20 cellular contexts compared by ENCODE assay signal in genomic region chr1:171403396-171403795, GRCh38.
A peak's percentile ranks its signal among the peaks of the same experiment; 100 is the strongest.
DNase-seq lines count a peak whose midpoint lies in the region; ATAC-seq, FAIRE-seq and TF ChIP-seq lines count a peak whose summit lies in the region.
"Had no signal": no experiment of that assay in that cellular context is flagged by ENCODE, and none has a peak within 500 bp of the region (broad histone marks: within the 10 kb centered on the region; RNA-seq: fewer than 3 reads in every experiment).

No MANE protein-coding gene starts in this region.

- H4K5ac ChIP-seq in H1 (ENCODE audit: insufficient read length, low read depth, low read length), result no peak overlapping the region

- no peaks in the 10 kb centered on the region for H3K79me2 ChIP-seq in H1 (ENCODE audit: control insufficient read depth in 1 of 2, insufficient read depth in 2 of 2, low read length in 2 of 2)
- no peaks in the 10 kb centered on the region for H3K79me2 ChIP-seq in osteoblast (ENCODE audit: insufficient read depth, low read length)

- no peak overlapping the region for H3K4ac ChIP-seq in H1 (replicated peaks; ENCODE audit: insufficient read length, low read depth, low read length)

- H3K27ac ChIP-seq in Panc1 (ENCODE audit: low read length), result no peak overlapping the region
- no peak overlapping the region for H3K27ac ChIP-seq in H1 (ENCODE audit: low read depth, low read length)
- H3K27ac ChIP-seq in osteoblast (ENCODE audit: low read depth, low read length), result no peak overlapping the region
- no peak overlapping the region for H3K27ac ChIP-seq in colonic mucosa
- H3K27ac ChIP-seq: BLaER1 treated with 17β-estradiol and CSF1 and Interleukin-3, amounts not matched to agents 10 nM and 100 nM; dorsolateral prefrontal cortex; SJSA1 had no signal

- H2AFZ ChIP-seq in H1 (ENCODE audit: low read length) (no peak overlapping the region), osteoblast (ENCODE audit: low read length) (peak overlapping the region; percentile 83)

- H3K27me3 ChIP-seq in Panc1 (ENCODE audit: control insufficient read depth, insufficient read depth, low read length) (no peaks in the 10 kb centered on the region), H1 (replicated peaks in 1 of 4; ENCODE audit: control insufficient read depth in 3 of 4, extremely low read depth in 1 of 4, insufficient read depth in 3 of 4, low read length in 3 of 4) (no peaks in the 10 kb centered on the region), osteoblast (ENCODE audit: insufficient read depth, low read length) (no peaks in the 10 kb centered on the region), colonic mucosa (no peaks in the 10 kb centered on the region)
- H3K27me3 ChIP-seq: BLaER1 treated with 17β-estradiol and CSF1 and Interleukin-3, amounts not matched to agents 10 nM and 100 nM; dorsolateral prefrontal cortex; SJSA1 had no signal

- H3K9me3 ChIP-seq in Panc1 (ENCODE audit: control insufficient read depth, insufficient read depth, low read depth, low read length), result no peaks in the 10 kb centered on the region
- H3K9me3 ChIP-seq in H1 (ENCODE audit: insufficient read depth in 2 of 2, low read depth in 1 of 2, low read length in 1 of 2), result no peaks in the 10 kb centered on the region
- H3K9me3 ChIP-seq in osteoblast (ENCODE audit: low read depth, low read length), result no peaks in the 10 kb centered on the region
- H3K9me3 ChIP-seq in colonic mucosa, result no peaks in the 10 kb centered on the region
- H3K9me3 ChIP-seq: SJSA1 had no signal

- no peak for TF ChIP-seq RAD21 in H1 (IDR thresholded peaks at IDR 0.05 in 1 of 2, conservative IDR thresholded peaks at IDR 0.05 in 1 of 2; ENCODE audit: low read depth in 2 of 2, low read length in 2 of 2)

- H2BK120ac ChIP-seq in H1 (replicated peaks; ENCODE audit: low read depth, low read length), result no peak overlapping the region

- no peak for FAIRE-seq in GM12891 (lab: Jason Lieb, UNC)
- no peak for FAIRE-seq in H1 (lab: Jason Lieb, UNC)
- FAIRE-seq: GM18507, HTR-8/SVneo, kidney had no signal

- no peak overlapping the region for H3K4me2 ChIP-seq in H1 (ENCODE audit: insufficient read depth in 1 of 2, low read depth in 2 of 2, low read length in 2 of 2)
- peak overlapping the region; percentile 17 for H3K4me2 ChIP-seq in osteoblast (ENCODE audit: insufficient read depth, low read length)
- H3K4me2 ChIP-seq: BLaER1 treated with 17β-estradiol and CSF1 and Interleukin-3, amounts not matched to agents 10 nM and 100 nM had no signal

- no peak for TF ChIP-seq EP300 in H1 (IDR thresholded peaks at IDR 0.05; ENCODE audit: borderline replicate concordance in 1 of 2, low read depth in 2 of 2, low read length in 2 of 2)

- no peak overlapping the region for H2AK5ac ChIP-seq in H1 (ENCODE audit: low read depth, low read length)

- CTCF ChIA-PET in Panc1 (lab: Charles Lee), result interaction anchor here (0.6 kb wide), 1 partner anchor 17 kb away, joined by 3 read pairs; no protein-coding TSS in a partner anchor
- CTCF ChIA-PET in H1 (lab: Charles Lee; ENCODE audit: partially characterized antibody), result interaction anchor here (0.9 to 4.3 kb wide), 17 partner anchors 8 to 322 kb away, joined by 3 to 18 read pairs (median 6); partner anchors contain the start of gene PRRC2C

- no peak overlapping the region for H3K14ac ChIP-seq in H1 (ENCODE audit: insufficient read length)

- H3K36me3 ChIP-seq in Panc1 (ENCODE audit: control insufficient read depth, insufficient read depth, low read length) (no peaks in the 10 kb centered on the region), H1 (ENCODE audit: control insufficient read depth in 2 of 4, insufficient read depth in 4 of 4, low read length in 3 of 4) (no peaks in the 10 kb centered on the region), osteoblast (ENCODE audit: insufficient read depth, low read length) (no peaks in the 10 kb centered on the region), colonic mucosa (no peaks in the 10 kb centered on the region)
- H3K36me3 ChIP-seq: BLaER1 treated with 17β-estradiol and CSF1 and Interleukin-3, amounts not matched to agents 10 nM and 100 nM; SJSA1 had no signal

- POLR2A ChIA-PET in Panc1 (lab: Charles Lee), result no interaction called here
- POLR2A ChIA-PET in H1 (lab: Charles Lee; ENCODE audit: partially characterized antibody), result interaction anchor here (0.9 to 1.5 kb wide), 3 partner anchors 19 to 31 kb away, joined by 3 read pairs; no protein-coding TSS in a partner anchor

- no peak overlapping the region for H3K18ac ChIP-seq in H1 (ENCODE audit: extremely low read depth, low read length)

- H3K9ac ChIP-seq in H1 (replicated peaks in 1 of 4; ENCODE audit: extremely low read depth in 1 of 4, low read depth in 3 of 4, low read length in 3 of 4) (no peak overlapping the region), colonic mucosa (ENCODE audit: low read depth in 2 of 2, low read length in 2 of 2) (no peak overlapping the region)
- H3K9ac ChIP-seq: BLaER1 treated with 17β-estradiol and CSF1 and Interleukin-3, amounts not matched to agents 10 nM and 100 nM had no signal

- BruUV-seq in Panc1 (replicated peaks; lab: Mats Ljungman, UMichigan), result no TSS peak

- no peak overlapping the region for H2BK5ac ChIP-seq in H1 (ENCODE audit: low read depth, low read length)

- H2BK12ac ChIP-seq in H1 (ENCODE audit: low read depth, low read length), result no peak overlapping the region

- no peak overlapping the region for H2BK20ac ChIP-seq in H1 (ENCODE audit: low read length)

- no peak for DNase-seq in GM12891 (ENCODE audit: insufficient read length, low spot score)
- DNase-seq in Panc1 (ENCODE audit: low read depth, low spot score), result no peak
- no peak for DNase-seq in H1 (ENCODE audit: low read depth in 1 of 2, low spot score in 2 of 2)
- DNase-seq in osteoblast (ENCODE audit: insufficient read length, low spot score, missing footprints), result no peak
- no peak for DNase-seq in ureter (ENCODE audit: low spot score)
- DNase-seq in colonic mucosa, result no peak
- no peak for DNase-seq in NOMO-1 treated with DMSO at 0.1 percent for 48 hours (lab: John Stamatoyannopoulos, UW; ENCODE audit: unreplicated experiment)
- DNase-seq: activated B cell treated with CpG ODN at 0.5 μM for 24 hours; activated naive CD8-positive, alpha-beta T cell treated with anti-CD3 and anti-CD28 coated beads for 36 hours; dorsolateral prefrontal cortex; kidney; NCI-H526 treated with DMSO at 0.1 percent for 48 hours; right cardiac atrium; stimulated activated naive CD8-positive, alpha-beta T cell treated with anti-CD3 and anti-CD28 coated beads, Interleukin-15, Interleukin-2, amounts not matched to agents 100 U/mL and 50 U/mL, for 24 hours had no signal

- 90% methylated on average over 7 of the region's 7 CpGs; no CpG with 5 or more reads in 1 of the 2 experiments for WGBS in H1 (ENCODE audit: extremely low coverage in 1 of 2, insufficient coverage in 1 of 2, insufficient read length in 1 of 2, insufficient replicate concordance in 2 of 2, low coverage in 1 of 2, low lambda C conversion rate in 2 of 2, missing lambda C conversion rate in 1 of 2), 2 experiments

- intact Hi-C loops in Panc1 (cut with micrococcal nuclease; ENCODE audit: unreplicated experiment), result loop anchor here (10.0 kb wide), 1 partner anchor 159 kb away; the partner anchor contains the start of gene FMO1
- intact Hi-C loops in colonic mucosa (cut with DNase I), result no loop called here

- no peak overlapping the region for H4K8ac ChIP-seq in H1 (ENCODE audit: extremely low read depth, insufficient read depth, low read length)

- H2BK15ac ChIP-seq in H1 (ENCODE audit: low read length), result 0 out of 2 replicates have a peak overlapping the region, but pooled peaks have one; percentile 61

- H3K4me1 ChIP-seq in Panc1 (ENCODE audit: control insufficient read depth, insufficient read depth, low read length) (no peaks in the 10 kb centered on the region), H1 (replicated peaks in 1 of 4; ENCODE audit: control insufficient read depth in 3 of 4, insufficient read depth in 4 of 4, low read length in 3 of 4) (peaks cover 0 to 6% (median 5%) of the 10 kb centered on the region in 4 experiments; a peak in 4 of 7 replicates), osteoblast (ENCODE audit: insufficient read depth, low read length) (peaks cover 11% of the 10 kb centered on the region), colonic mucosa (no peaks in the 10 kb centered on the region)
- H3K4me1 ChIP-seq: BLaER1 treated with 17β-estradiol and CSF1 and Interleukin-3, amounts not matched to agents 10 nM and 100 nM; SJSA1 had no signal

- no peaks in the 10 kb centered on the region for H3K79me1 ChIP-seq in H1 (ENCODE audit: low read depth, low read length)

- H4K20me1 ChIP-seq in H1 (replicated peaks in 1 of 2; ENCODE audit: control insufficient read depth in 1 of 2, insufficient read depth in 2 of 2, low read length in 2 of 2), result no peaks in the 10 kb centered on the region
- no peaks in the 10 kb centered on the region for H4K20me1 ChIP-seq in osteoblast (ENCODE audit: insufficient read depth, low read length)
- H4K20me1 ChIP-seq: BLaER1 treated with 17β-estradiol and CSF1 and Interleukin-3, amounts not matched to agents 10 nM and 100 nM had no signal

- in situ Hi-C loops in Panc1 (cut with HindIII; ENCODE audit: low pct_unique_long_range_greater_than_20kb, low sequenced_read_pairs), result no loop called here

- H3K56ac ChIP-seq in H1 (replicated peaks; ENCODE audit: insufficient read length, low read depth, low read length), result no peak overlapping the region

- TF ChIP-seq POLR2A in GM12891 (IDR thresholded peaks at IDR 0.05; ENCODE audit: low read depth, low read length) (no peak), H1 (IDR thresholded peaks at IDR 0.05; ENCODE audit: control extremely low read depth in 1 of 2, low read depth in 2 of 2, low read length in 2 of 2) (no peak)

- ATAC-seq in Panc1 (0 out of 2 replicates have a peak, but pooled peaks have one; percentile 63), GM19467 (IDR thresholded peaks at IDR 0.05; ENCODE audit: unreplicated experiment) (no peak)
- ATAC-seq: HCT116; right cardiac atrium; stimulated activated naive CD8-positive, alpha-beta T cell treated with anti-CD3 and anti-CD28 coated beads, Interleukin-15, Interleukin-2, amounts not matched to agents 100 U/mL and 50 U/mL, for 24 hours had no signal

- H3K23ac ChIP-seq in H1 (ENCODE audit: insufficient read length), result no peak overlapping the region

- TF ChIP-seq CTCF in Panc1 (IDR thresholded peaks at IDR 0.05), result no peak
- no peak for TF ChIP-seq CTCF in H1 (IDR thresholded peaks at IDR 0.05; ENCODE audit: control extremely low read depth in 1 of 3, insufficient read depth in 1 of 3, low read depth in 1 of 3, low read length in 3 of 3)
- TF ChIP-seq CTCF in osteoblast (IDR thresholded peaks at IDR 0.05; ENCODE audit: extremely low read depth, low read depth, low read length), result no peak
- no peak for TF ChIP-seq CTCF in colonic mucosa (IDR thresholded peaks at IDR 0.05)

- H3K4me3 ChIP-seq in Panc1 (ENCODE audit: low read depth in 2 of 2, low read length in 2 of 2) (no peak overlapping the region), H1 (ENCODE audit: extremely low read depth in 1 of 4, insufficient read depth in 2 of 4, low read depth in 3 of 4, low read length in 4 of 4) (no peak overlapping the region), osteoblast (ENCODE audit: insufficient read depth, low read length) (no peak overlapping the region), colonic mucosa (no peak overlapping the region)
- H3K4me3 ChIP-seq: BLaER1 treated with 17β-estradiol and CSF1 and Interleukin-3, amounts not matched to agents 10 nM and 100 nM; dorsolateral prefrontal cortex; SJSA1 had no signal

- H3K23me2 ChIP-seq in H1 (ENCODE audit: low read depth, low read length), result no peaks in the 10 kb centered on the region

- peak overlapping the region; percentile 31 for H4K91ac ChIP-seq in H1 (replicated peaks; ENCODE audit: insufficient read length, low read length)
